In genomic region chr2:157929871-157930667, GRCh38 we compare ENCODE assay signal across 1 cellular context.
A peak's percentile ranks its signal among the peaks of the same experiment; 100 is the strongest.
TF ChIP-seq lines count a peak whose summit lies in the region.

No MANE protein-coding gene starts in this region.

TF ChIP-seq in K562, 482 proteins besides CTCF, POLR2A, EP300 and RAD21 (continued from another document and continues in another):
- TF ChIP-seq, protein P1, sequence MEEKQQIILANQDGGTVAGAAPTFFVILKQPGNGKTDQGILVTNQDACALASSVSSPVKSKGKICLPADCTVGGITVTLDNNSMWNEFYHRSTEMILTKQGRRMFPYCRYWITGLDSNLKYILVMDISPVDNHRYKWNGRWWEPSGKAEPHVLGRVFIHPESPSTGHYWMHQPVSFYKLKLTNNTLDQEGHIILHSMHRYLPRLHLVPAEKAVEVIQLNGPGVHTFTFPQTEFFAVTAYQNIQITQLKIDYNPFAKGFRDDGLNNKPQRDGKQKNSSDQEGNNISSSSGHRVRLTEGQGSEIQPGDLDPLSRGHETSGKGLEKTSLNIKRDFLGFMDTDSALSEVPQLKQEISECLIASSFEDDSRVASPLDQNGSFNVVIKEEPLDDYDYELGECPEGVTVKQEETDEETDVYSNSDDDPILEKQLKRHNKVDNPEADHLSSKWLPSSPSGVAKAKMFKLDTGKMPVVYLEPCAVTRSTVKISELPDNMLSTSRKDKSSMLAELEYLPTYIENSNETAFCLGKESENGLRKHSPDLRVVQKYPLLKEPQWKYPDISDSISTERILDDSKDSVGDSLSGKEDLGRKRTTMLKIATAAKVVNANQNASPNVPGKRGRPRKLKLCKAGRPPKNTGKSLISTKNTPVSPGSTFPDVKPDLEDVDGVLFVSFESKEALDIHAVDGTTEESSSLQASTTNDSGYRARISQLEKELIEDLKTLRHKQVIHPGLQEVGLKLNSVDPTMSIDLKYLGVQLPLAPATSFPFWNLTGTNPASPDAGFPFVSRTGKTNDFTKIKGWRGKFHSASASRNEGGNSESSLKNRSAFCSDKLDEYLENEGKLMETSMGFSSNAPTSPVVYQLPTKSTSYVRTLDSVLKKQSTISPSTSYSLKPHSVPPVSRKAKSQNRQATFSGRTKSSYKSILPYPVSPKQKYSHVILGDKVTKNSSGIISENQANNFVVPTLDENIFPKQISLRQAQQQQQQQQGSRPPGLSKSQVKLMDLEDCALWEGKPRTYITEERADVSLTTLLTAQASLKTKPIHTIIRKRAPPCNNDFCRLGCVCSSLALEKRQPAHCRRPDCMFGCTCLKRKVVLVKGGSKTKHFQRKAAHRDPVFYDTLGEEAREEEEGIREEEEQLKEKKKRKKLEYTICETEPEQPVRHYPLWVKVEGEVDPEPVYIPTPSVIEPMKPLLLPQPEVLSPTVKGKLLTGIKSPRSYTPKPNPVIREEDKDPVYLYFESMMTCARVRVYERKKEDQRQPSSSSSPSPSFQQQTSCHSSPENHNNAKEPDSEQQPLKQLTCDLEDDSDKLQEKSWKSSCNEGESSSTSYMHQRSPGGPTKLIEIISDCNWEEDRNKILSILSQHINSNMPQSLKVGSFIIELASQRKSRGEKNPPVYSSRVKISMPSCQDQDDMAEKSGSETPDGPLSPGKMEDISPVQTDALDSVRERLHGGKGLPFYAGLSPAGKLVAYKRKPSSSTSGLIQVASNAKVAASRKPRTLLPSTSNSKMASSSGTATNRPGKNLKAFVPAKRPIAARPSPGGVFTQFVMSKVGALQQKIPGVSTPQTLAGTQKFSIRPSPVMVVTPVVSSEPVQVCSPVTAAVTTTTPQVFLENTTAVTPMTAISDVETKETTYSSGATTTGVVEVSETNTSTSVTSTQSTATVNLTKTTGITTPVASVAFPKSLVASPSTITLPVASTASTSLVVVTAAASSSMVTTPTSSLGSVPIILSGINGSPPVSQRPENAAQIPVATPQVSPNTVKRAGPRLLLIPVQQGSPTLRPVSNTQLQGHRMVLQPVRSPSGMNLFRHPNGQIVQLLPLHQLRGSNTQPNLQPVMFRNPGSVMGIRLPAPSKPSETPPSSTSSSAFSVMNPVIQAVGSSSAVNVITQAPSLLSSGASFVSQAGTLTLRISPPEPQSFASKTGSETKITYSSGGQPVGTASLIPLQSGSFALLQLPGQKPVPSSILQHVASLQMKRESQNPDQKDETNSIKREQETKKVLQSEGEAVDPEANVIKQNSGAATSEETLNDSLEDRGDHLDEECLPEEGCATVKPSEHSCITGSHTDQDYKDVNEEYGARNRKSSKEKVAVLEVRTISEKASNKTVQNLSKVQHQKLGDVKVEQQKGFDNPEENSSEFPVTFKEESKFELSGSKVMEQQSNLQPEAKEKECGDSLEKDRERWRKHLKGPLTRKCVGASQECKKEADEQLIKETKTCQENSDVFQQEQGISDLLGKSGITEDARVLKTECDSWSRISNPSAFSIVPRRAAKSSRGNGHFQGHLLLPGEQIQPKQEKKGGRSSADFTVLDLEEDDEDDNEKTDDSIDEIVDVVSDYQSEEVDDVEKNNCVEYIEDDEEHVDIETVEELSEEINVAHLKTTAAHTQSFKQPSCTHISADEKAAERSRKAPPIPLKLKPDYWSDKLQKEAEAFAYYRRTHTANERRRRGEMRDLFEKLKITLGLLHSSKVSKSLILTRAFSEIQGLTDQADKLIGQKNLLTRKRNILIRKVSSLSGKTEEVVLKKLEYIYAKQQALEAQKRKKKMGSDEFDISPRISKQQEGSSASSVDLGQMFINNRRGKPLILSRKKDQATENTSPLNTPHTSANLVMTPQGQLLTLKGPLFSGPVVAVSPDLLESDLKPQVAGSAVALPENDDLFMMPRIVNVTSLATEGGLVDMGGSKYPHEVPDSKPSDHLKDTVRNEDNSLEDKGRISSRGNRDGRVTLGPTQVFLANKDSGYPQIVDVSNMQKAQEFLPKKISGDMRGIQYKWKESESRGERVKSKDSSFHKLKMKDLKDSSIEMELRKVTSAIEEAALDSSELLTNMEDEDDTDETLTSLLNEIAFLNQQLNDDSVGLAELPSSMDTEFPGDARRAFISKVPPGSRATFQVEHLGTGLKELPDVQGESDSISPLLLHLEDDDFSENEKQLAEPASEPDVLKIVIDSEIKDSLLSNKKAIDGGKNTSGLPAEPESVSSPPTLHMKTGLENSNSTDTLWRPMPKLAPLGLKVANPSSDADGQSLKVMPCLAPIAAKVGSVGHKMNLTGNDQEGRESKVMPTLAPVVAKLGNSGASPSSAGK (IDR thresholded peaks at IDR 0.05): peak; percentile 93
- TF ChIP-seq SLC30A9 (CRISPR knock-in tag; IDR thresholded peaks at IDR 0.05) (no peak), ZZZ3 (IDR thresholded peaks at IDR 0.05) (no peak), CREM (IDR thresholded peaks at IDR 0.05; ENCODE audit: low read depth) (peak; percentile 86), ZNF274 (IDR thresholded peaks at IDR 0.05; ENCODE audit: borderline replicate concordance, low read depth, low read length) (peak; percentile 67; the same call in 1 of the 2 replicates), BMI1 (IDR thresholded peaks at IDR 0.05; ENCODE audit: low read length) (no peak), USF1 (CRISPR knock-in tag; IDR thresholded peaks at IDR 0.05) (0 out of 2 replicates have a peak, but pooled peaks have one; percentile 13), SIRT6 (IDR thresholded peaks at IDR 0.05; ENCODE audit: low read depth, low read length) (no peak), CBX8 (IDR thresholded peaks at IDR 0.05; ENCODE audit: borderline replicate concordance, extremely low read depth, low read depth, low read length, poor library complexity, severe bottlenecking) (no peak), MYNN (IDR thresholded peaks at IDR 0.05) (peak; percentile 87), MYNN (CRISPR knock-in tag; IDR thresholded peaks at IDR 0.05) (no peak), HNRNPLL (IDR thresholded peaks at IDR 0.05; ENCODE audit: low read depth, low read length, poor library complexity, severe bottlenecking) (no peak), ZFP30 (CRISPR knock-in tag; IDR thresholded peaks at IDR 0.05; ENCODE audit: borderline replicate concordance) (no peak), RBM14 (IDR thresholded peaks at IDR 0.05; ENCODE audit: borderline replicate concordance, insufficient read depth, low read depth, low read length) (no peak), PHF8 (IDR thresholded peaks at IDR 0.05; ENCODE audit: borderline replicate concordance, low read length) (no peak), NFYB (IDR thresholded peaks at IDR 0.05; ENCODE audit: extremely low read depth, insufficient read length) (peak; percentile 11), EWSR1 (IDR thresholded peaks at IDR 0.05; ENCODE audit: borderline replicate concordance, low read depth, partially characterized antibody) (no peak), HDAC6 (IDR thresholded peaks at IDR 0.05; ENCODE audit: low read depth, low read length) (no peak), BRCA1 (IDR thresholded peaks at IDR 0.05) (no peak), BRCA1 (CRISPR knock-in tag; IDR thresholded peaks at IDR 0.05) (no peak), STAT5B (CRISPR knock-in tag; IDR thresholded peaks at IDR 0.05) (no peak)
- TF ChIP-seq, protein P2, sequence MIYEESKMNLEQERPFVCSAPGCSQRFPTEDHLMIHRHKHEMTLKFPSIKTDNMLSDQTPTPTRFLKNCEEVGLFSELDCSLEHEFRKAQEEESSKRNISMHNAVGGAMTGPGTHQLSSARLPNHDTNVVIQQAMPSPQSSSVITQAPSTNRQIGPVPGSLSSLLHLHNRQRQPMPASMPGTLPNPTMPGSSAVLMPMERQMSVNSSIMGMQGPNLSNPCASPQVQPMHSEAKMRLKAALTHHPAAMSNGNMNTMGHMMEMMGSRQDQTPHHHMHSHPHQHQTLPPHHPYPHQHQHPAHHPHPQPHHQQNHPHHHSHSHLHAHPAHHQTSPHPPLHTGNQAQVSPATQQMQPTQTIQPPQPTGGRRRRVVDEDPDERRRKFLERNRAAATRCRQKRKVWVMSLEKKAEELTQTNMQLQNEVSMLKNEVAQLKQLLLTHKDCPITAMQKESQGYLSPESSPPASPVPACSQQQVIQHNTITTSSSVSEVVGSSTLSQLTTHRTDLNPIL (CRISPR knock-in tag; IDR thresholded peaks at IDR 0.05): peak; percentile 83; the same call in 1 of the 2 replicates
- TF ChIP-seq, protein P3, sequence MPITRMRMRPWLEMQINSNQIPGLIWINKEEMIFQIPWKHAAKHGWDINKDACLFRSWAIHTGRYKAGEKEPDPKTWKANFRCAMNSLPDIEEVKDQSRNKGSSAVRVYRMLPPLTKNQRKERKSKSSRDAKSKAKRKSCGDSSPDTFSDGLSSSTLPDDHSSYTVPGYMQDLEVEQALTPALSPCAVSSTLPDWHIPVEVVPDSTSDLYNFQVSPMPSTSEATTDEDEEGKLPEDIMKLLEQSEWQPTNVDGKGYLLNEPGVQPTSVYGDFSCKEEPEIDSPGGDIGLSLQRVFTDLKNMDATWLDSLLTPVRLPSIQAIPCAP (CRISPR knock-in tag; IDR thresholded peaks at IDR 0.05; ENCODE audit: borderline replicate concordance): no peak
- TF ChIP-seq, protein P4, sequence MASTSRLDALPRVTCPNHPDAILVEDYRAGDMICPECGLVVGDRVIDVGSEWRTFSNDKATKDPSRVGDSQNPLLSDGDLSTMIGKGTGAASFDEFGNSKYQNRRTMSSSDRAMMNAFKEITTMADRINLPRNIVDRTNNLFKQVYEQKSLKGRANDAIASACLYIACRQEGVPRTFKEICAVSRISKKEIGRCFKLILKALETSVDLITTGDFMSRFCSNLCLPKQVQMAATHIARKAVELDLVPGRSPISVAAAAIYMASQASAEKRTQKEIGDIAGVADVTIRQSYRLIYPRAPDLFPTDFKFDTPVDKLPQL (IDR thresholded peaks at IDR 0.05; ENCODE audit: extremely low read depth, insufficient read length): no peak
- TF ChIP-seq, protein P5, sequence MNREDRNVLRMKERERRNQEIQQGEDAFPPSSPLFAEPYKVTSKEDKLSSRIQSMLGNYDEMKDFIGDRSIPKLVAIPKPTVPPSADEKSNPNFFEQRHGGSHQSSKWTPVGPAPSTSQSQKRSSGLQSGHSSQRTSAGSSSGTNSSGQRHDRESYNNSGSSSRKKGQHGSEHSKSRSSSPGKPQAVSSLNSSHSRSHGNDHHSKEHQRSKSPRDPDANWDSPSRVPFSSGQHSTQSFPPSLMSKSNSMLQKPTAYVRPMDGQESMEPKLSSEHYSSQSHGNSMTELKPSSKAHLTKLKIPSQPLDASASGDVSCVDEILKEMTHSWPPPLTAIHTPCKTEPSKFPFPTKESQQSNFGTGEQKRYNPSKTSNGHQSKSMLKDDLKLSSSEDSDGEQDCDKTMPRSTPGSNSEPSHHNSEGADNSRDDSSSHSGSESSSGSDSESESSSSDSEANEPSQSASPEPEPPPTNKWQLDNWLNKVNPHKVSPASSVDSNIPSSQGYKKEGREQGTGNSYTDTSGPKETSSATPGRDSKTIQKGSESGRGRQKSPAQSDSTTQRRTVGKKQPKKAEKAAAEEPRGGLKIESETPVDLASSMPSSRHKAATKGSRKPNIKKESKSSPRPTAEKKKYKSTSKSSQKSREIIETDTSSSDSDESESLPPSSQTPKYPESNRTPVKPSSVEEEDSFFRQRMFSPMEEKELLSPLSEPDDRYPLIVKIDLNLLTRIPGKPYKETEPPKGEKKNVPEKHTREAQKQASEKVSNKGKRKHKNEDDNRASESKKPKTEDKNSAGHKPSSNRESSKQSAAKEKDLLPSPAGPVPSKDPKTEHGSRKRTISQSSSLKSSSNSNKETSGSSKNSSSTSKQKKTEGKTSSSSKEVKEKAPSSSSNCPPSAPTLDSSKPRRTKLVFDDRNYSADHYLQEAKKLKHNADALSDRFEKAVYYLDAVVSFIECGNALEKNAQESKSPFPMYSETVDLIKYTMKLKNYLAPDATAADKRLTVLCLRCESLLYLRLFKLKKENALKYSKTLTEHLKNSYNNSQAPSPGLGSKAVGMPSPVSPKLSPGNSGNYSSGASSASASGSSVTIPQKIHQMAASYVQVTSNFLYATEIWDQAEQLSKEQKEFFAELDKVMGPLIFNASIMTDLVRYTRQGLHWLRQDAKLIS (CRISPR knock-in tag; IDR thresholded peaks at IDR 0.05): 0 out of 2 replicates have a peak, but pooled peaks have one; percentile 42
- TF ChIP-seq, protein P6, sequence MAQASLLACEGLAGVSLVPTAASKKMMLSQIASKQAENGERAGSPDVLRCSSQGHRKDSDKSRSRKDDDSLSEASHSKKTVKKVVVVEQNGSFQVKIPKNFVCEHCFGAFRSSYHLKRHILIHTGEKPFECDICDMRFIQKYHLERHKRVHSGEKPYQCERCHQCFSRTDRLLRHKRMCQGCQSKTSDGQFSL (CRISPR knock-in tag; IDR thresholded peaks at IDR 0.05): 0 out of 2 replicates have a peak, but pooled peaks have one; percentile 36
- TF ChIP-seq, protein P6 (tag; IDR thresholded peaks at IDR 0.05): peak in 1 of 2 experiments; percentile 87; a peak in 2 of 4 replicates
- TF ChIP-seq, protein P7, sequence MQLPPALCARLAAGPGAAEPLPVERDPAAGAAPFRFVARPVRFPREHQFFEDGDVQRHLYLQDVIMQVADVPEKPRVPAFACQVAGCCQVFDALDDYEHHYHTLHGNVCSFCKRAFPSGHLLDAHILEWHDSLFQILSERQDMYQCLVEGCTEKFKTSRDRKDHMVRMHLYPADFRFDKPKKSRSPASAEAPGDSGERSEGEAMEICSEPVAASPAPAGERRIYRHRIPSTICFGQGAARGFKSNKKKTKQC (CRISPR knock-in tag; IDR thresholded peaks at IDR 0.05): no peak; the same call in 1 of the 2 replicates
